10 cellular contexts compared by ENCODE assay signal in the genomic region with DNA sequence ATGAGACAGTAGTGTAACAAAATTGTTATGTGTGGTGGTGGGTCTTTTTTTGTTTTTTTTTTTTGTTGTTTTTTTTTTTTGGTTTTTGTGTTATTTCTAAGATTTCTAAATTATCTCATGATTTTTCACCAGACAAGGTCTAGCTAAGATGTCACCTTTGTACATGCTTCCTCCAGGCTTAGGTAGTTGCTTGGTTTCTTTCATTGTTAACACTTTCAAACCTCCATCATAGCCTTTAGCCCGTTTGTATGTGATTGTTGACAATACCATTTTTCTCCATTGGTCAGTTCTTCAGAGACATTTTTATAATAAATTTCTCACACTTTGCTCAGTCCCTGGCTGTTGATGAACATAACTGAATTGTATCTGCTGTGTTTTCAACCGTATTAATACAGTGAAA. TPM values are rescaled to one million over a fixed set of nuclear protein-coding genes. Genes with fewer than 3 reads are reported as not detected.
A peak's percentile ranks its signal among the peaks of the same experiment; 100 is the strongest.
DNase-seq lines count a peak whose midpoint lies in the region; ATAC-seq, FAIRE-seq and TF ChIP-seq lines count a peak whose summit lies in the region.
"Had no signal": no experiment of that assay in that cellular context is flagged by ENCODE, and none has a peak within 500 bp of the region (broad histone marks: within the 10 kb centered on the region; RNA-seq: fewer than 3 reads in every experiment).

No MANE protein-coding gene starts in this region.

- 15% methylated on average over 2 of the region's 2 CpGs for WGBS in A549 (ENCODE audit: missing lambda C conversion rate)

- H3K4me1 ChIP-seq in A549, result peaks cover 25% of the 10 kb centered on the region
- H3K4me1 ChIP-seq in HAP-1, result peaks cover 22% of the 10 kb centered on the region
- peaks cover 21% of the 10 kb centered on the region for H3K4me1 ChIP-seq in adipocyte (ENCODE audit: control insufficient read depth, insufficient read depth, low read length)
- H3K4me1 ChIP-seq in lower lobe of right lung, result peaks cover 53% of the 10 kb centered on the region

- no peaks in the 10 kb centered on the region for H3K9me3 ChIP-seq in A549
- peaks cover 8% of the 10 kb centered on the region for H3K9me3 ChIP-seq in HAP-1
- H3K9me3 ChIP-seq in adipocyte (ENCODE audit: control insufficient read depth, low read length), result no peaks in the 10 kb centered on the region
- H3K9me3 ChIP-seq in lower lobe of right lung, result no peaks in the 10 kb centered on the region

- intact Hi-C loops in lower lobe of right lung (cut with DNase I), result no loop called here

- H3K9ac ChIP-seq in adipocyte (ENCODE audit: low read length), result peak overlapping the region; percentile 93

- no peak for TF ChIP-seq EP300 in A549 (IDR thresholded peaks at IDR 0.05)

- H3K4me3 ChIP-seq in A549 (peak overlapping the region; percentile 96; the same call in 2 of the 3 replicates), HAP-1 (peak overlapping the region; percentile 93), adipocyte (ENCODE audit: low read length) (peak overlapping the region; percentile 98), lower lobe of right lung (peak overlapping the region; percentile 98)

- in situ Hi-C loops in HAP-1 (cut with MboI; ENCODE audit: low sequenced_read_pairs), result loop anchor here (5.0 to 25.0 kb wide), 3 partner anchors 53 to 798 kb away; no protein-coding TSS in a partner anchor

- no peak for DNase-seq in A549 (ENCODE audit: low read depth in 1 of 2, low spot score in 1 of 2)
- no peak for DNase-seq in HAP-1 (ENCODE audit: low spot score in 2 of 2)
- no peak for DNase-seq in adipocyte (ENCODE audit: low read depth)
- no peak for DNase-seq in lower lobe of right lung
- DNase-seq in NCI-H1105 treated with DMSO at 0.1 percent for 48 hours (lab: John Stamatoyannopoulos, UW), result no peak
- DNase-seq in midbrain (lab: John Stamatoyannopoulos, UW), result no peak
- no peak for DNase-seq in SW480 (ENCODE audit: low spot score)
- DNase-seq: activated CD8-positive, alpha-beta memory T cell treated with anti-CD3 and anti-CD28 coated beads for 24 hours; NCI-H1417 treated with DMSO at 0.1 percent for 48 hours had no signal

- ATAC-seq in A549 (no peak), lower lobe of right lung (no peak), GM21737 (IDR thresholded peaks at IDR 0.05; ENCODE audit: unreplicated experiment) (no peak)

- TF ChIP-seq POLR2A in A549 (IDR thresholded peaks at IDR 0.05; ENCODE audit: low read length), result no peak

- no peak for TF ChIP-seq RAD21 in A549 (conservative IDR thresholded peaks at IDR 0.05 in 1 of 2, IDR thresholded peaks at IDR 0.05 in 1 of 2)

- H3K27ac ChIP-seq in A549, result no peak overlapping the region
- no peak overlapping the region for H3K27ac ChIP-seq in lower lobe of right lung

- no peak for FAIRE-seq in A549 (lab: Jason Lieb, UNC)

- H3K36me3 ChIP-seq in HAP-1 (replicated peaks) (peaks cover 4% of the 10 kb centered on the region; the same call in 1 of the 2 replicates), adipocyte (ENCODE audit: control insufficient read depth, insufficient read depth, low read length, severe bottlenecking) (no peaks in the 10 kb centered on the region), lower lobe of right lung (no peaks in the 10 kb centered on the region)

- no peak for TF ChIP-seq CTCF in A549 (IDR thresholded peaks at IDR 0.05)
- TF ChIP-seq CTCF in lower lobe of right lung (IDR thresholded peaks at IDR 0.05), result no peak

- POLR2A ChIA-PET in A549 (lab: Yijun Ruan, JAX), result no interaction called here

- H3K4me2 ChIP-seq in A549, result peak overlapping the region; percentile 95

- CTCF ChIA-PET in A549 (lab: Yijun Ruan, JAX), result interaction anchor here (0.6 kb wide), 1 partner anchor 526 kb away, joined by 4 read pairs; the partner anchor contains the start of gene PHLPP1

- no peaks in the 10 kb centered on the region for H3K27me3 ChIP-seq in HAP-1 (ENCODE audit: low read depth)
- no peaks in the 10 kb centered on the region for H3K27me3 ChIP-seq in adipocyte (replicated peaks; ENCODE audit: control insufficient read depth, insufficient read depth, low read length)
- no peaks in the 10 kb centered on the region for H3K27me3 ChIP-seq in lower lobe of right lung (ENCODE audit: low read depth)

TF ChIP-seq in A549, 52 proteins besides CTCF, POLR2A, EP300 and RAD21:
- TF ChIP-seq CHD4 (IDR thresholded peaks at IDR 0.05; ENCODE audit: borderline replicate concordance) (no peak), GATA3 (IDR thresholded peaks at IDR 0.05; ENCODE audit: borderline replicate concordance) (no peak), CBX2 (IDR thresholded peaks at IDR 0.05; ENCODE audit: borderline replicate concordance, low read depth) (no peak), E2F6 (IDR thresholded peaks at IDR 0.05; ENCODE audit: borderline replicate concordance, low read depth) (no peak), ZC3H11A (IDR thresholded peaks at IDR 0.05) (no peak), BHLHE40 (IDR thresholded peaks at IDR 0.05; ENCODE audit: low read depth, low read length) (no peak), ATOH8 (CRISPR knock-in tag; IDR thresholded peaks at IDR 0.05; ENCODE audit: low read depth) (no peak), ZSCAN20 (CRISPR knock-in tag; IDR thresholded peaks at IDR 0.05) (no peak), RFX5 (IDR thresholded peaks at IDR 0.05) (no peak), HOXB5 (CRISPR knock-in tag; IDR thresholded peaks at IDR 0.05) (no peak), RARB (CRISPR knock-in tag; IDR thresholded peaks at IDR 0.05) (no peak)
- TF ChIP-seq, protein P1, sequence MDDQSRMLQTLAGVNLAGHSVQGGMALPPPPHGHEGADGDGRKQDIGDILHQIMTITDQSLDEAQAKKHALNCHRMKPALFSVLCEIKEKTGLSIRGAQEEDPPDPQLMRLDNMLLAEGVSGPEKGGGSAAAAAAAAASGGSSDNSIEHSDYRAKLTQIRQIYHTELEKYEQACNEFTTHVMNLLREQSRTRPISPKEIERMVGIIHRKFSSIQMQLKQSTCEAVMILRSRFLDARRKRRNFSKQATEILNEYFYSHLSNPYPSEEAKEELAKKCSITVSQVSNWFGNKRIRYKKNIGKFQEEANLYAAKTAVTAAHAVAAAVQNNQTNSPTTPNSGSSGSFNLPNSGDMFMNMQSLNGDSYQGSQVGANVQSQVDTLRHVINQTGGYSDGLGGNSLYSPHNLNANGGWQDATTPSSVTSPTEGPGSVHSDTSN (IDR thresholded peaks at IDR 0.05), result no peak

RNA-seq across cellular contexts. Expression of gene RELCH, which starts 2.2 kb away (rescaled TPM):
- polyA plus RNA-seq in A549 (2011; rRNA removed) (17.5 and 28.6 TPM in 2 replicates), A549 (2017; fragmentation: RNase III; extraction: RNeasy Plus Mini Kit Qiagen cat#74134 plus additional on column Dnase treatment) (11.5 to 14.3 TPM (median 13.5 TPM) in 3 replicates)
- polyA plus RNA-seq in A549 (2012; cell fraction: cytosol; rRNA removed), result 3.5 and 4.6 TPM in 2 replicates
- polyA plus RNA-seq in A549 (2012; cell fraction: nucleus; rRNA removed), result 5.9 and 8.8 TPM in 2 replicates
- polyA minus RNA-seq in A549 (2011; rRNA and poly(A)+ RNA removed), result 33.5 and 54.8 TPM in 2 replicates
- 29.9 TPM for total RNA-seq in lower lobe of right lung

RNA-seq across cellular contexts. Expression of gene PIGN, which starts 2.4 kb away (rescaled TPM):
- polyA plus RNA-seq in A549 (2011; rRNA removed) (27.6 and 37.0 TPM in 2 replicates), A549 (2017; fragmentation: RNase III; extraction: RNeasy Plus Mini Kit Qiagen cat#74134 plus additional on column Dnase treatment) (12.9 to 13.6 TPM (median 13.0 TPM) in 3 replicates)
- polyA plus RNA-seq in A549 (2012; cell fraction: cytosol; rRNA removed), result 4.6 and 4.7 TPM in 2 replicates
- polyA plus RNA-seq in A549 (2012; cell fraction: nucleus; rRNA removed), result 2.2 and 4.5 TPM in 2 replicates
- 38.8 and 50.4 TPM in 2 replicates for polyA minus RNA-seq in A549 (2011; rRNA and poly(A)+ RNA removed)
- total RNA-seq in lower lobe of right lung, result 25.9 TPM
